9 cellular contexts compared by ENCODE assay signal in the genomic region with DNA sequence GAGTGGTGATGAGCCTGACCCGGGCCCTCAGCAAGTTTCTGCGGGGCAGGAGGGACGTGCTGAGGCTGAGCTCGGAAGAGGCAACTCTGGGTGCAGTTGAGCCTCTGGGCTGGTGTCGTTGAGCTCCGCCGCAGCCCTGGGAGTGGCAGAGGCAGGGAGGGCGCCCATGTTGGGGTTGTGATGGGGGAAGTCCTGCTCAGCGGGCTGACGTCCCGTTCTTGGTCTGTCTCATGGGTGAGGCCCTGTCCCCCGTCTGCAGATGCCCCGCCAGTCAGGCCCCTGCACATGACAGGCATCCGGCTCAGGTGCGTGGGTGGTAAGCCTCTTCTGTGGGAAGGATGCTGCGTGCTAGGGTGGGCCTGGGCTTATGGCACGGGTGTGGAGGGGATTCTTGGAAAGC.
DNase-seq lines count a peak whose midpoint lies in the region; ATAC-seq and TF ChIP-seq lines count a peak whose summit lies in the region.
"Had no signal": no experiment of that assay in that cellular context is flagged by ENCODE, and none has a peak within 500 bp of the region (broad histone marks: within the 10 kb centered on the region; RNA-seq: fewer than 3 reads in every experiment).

No MANE protein-coding gene starts in this region.

- H3K36me3 ChIP-seq in testis (ENCODE audit: low read depth, missing control alignments) = no peaks in the 10 kb centered on the region
- H3K36me3 ChIP-seq: thoracic aorta had no signal

- DNase-seq in activated T-cell treated with anti-CD3 and anti-CD28 coated beads, Interleukin-2, amount 50 U/mL, for 4 hours = peak; percentile 63
- DNase-seq in stimulated activated CD4-positive, alpha-beta T cell treated with anti-CD3 and anti-CD28 coated beads, Interleukin-2, amount 100 ng/mL, for 4 hours (ENCODE audit: low read depth) = peak; percentile 50
- DNase-seq in testis (no peak), putamen (ENCODE audit: low spot score) (no peak), NCI-H2227 treated with DMSO at 0.1 percent for 48 hours (lab: John Stamatoyannopoulos, UW) (no peak), Kasumi-1 (lab: John Stamatoyannopoulos, UW) (no peak)

- 75 to 91% methylated on average over 5 to 17 of the region's 17 CpGs for WGBS in testis, 2 donors

- no peak for TF ChIP-seq POLR2A in testis (IDR thresholded peaks at IDR 0.05)

- H3K4me1 ChIP-seq in testis = peaks cover 35% of the 10 kb centered on the region

- H3K4me1 Mint-ChIP-seq in activated T-cell treated with anti-CD3 and anti-CD28 coated beads, Interleukin-2, amount 50 U/mL, for 4 hours (ENCODE audit: low read depth) = peaks cover 58% of the 10 kb centered on the region

- no peaks in the 10 kb centered on the region for H3K9me3 ChIP-seq in testis
- H3K9me3 ChIP-seq: thoracic aorta had no signal

- no peak overlapping the region for H3K27ac ChIP-seq in testis
- H3K27ac ChIP-seq: thoracic aorta had no signal

- H3K9me3 Mint-ChIP-seq in activated T-cell treated with anti-CD3 and anti-CD28 coated beads, Interleukin-2, amount 50 U/mL, for 4 hours = peaks cover 5% of the 10 kb centered on the region

- intact Hi-C loops in testis (cut with DNase I; ENCODE audit: low total_unique reads) = no loop called here

- H3K27me3 Mint-ChIP-seq in activated T-cell treated with anti-CD3 and anti-CD28 coated beads, Interleukin-2, amount 50 U/mL, for 4 hours (ENCODE audit: low read depth) = no peaks in the 10 kb centered on the region

- TF ChIP-seq CTCF in testis (IDR thresholded peaks at IDR 0.05) = no peak

- peak overlapping the region; percentile 79 for H3K4me3 Mint-ChIP-seq in activated T-cell treated with anti-CD3 and anti-CD28 coated beads, Interleukin-2, amount 50 U/mL, for 4 hours

- no peak overlapping the region for H3K4me3 ChIP-seq in testis
- H3K4me3 ChIP-seq: thoracic aorta had no signal

- no peaks in the 10 kb centered on the region for H3K27me3 ChIP-seq in testis

- ATAC-seq in GM18868 (IDR thresholded peaks at IDR 0.05; ENCODE audit: unreplicated experiment) = peak; percentile 45
- peak; percentile 26 for ATAC-seq in HG03175 (IDR thresholded peaks at IDR 0.05; ENCODE audit: unreplicated experiment)
- peak; percentile 72 to 73 for ATAC-seq in activated T-cell treated with anti-CD3 and anti-CD28 coated beads, Interleukin-2, amount 50 U/mL, for 4 hours

- no peaks in the 10 kb centered on the region for H3K36me3 Mint-ChIP-seq in activated T-cell treated with anti-CD3 and anti-CD28 coated beads, Interleukin-2, amount 50 U/mL, for 4 hours (ENCODE audit: insufficient read depth)

Comparison
In these comparisons a context has a peak if more than half of its experiments do, and no peak if none do; other contexts are left out.
1. DNase-seq: peak in activated T-cell treated with anti-CD3 and anti-CD28 coated beads, Interleukin-2, amount 50 U/mL, for 4 hours (single experiment) and stimulated activated CD4-positive, alpha-beta T cell treated with anti-CD3 and anti-CD28 coated beads, Interleukin-2, amount 100 ng/mL, for 4 hours (single experiment); none in testis (single experiment), putamen (single experiment), NCI-H2227 treated with DMSO at 0.1 percent for 48 hours (single experiment) and Kasumi-1 (0 of 2).
2. Peak in every context shown above with its lines, with median percentiles within 50 percentile points of each other: ATAC-seq.